ENCODE assay signal across 2 cellular contexts in the genomic region with DNA sequence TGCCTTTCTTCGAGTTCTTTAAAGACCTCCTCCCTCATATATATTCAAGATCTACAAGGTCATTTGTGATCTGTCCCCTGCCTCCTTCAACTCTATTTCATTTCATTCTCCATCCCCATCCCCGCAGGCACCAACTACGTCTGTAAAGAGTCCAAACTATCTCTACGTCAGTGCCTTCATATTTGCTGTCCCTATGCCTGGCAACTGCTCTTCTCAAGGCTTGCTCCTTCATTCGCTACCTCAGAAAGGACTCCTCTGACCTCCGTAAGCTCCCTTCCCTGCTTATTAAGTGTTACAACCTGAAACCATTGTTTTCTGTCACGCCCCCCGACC.
A peak's percentile ranks its signal among the peaks of the same experiment; 100 is the strongest.
TF ChIP-seq lines count a peak whose summit lies in the region.

No MANE protein-coding gene starts in this region.

TF ChIP-seq in GM12878, 131 proteins besides CTCF, POLR2A, EP300 and RAD21:
- TF ChIP-seq MXI1 (IDR thresholded peaks at IDR 0.05; ENCODE audit: low read depth, low read length) (no peak), ZNF274 (IDR thresholded peaks at IDR 0.05; ENCODE audit: insufficient read depth, insufficient read length) (no peak), POU2F2 (IDR thresholded peaks at IDR 0.05; ENCODE audit: borderline replicate concordance, low read depth, low read length) (no peak), GABPA (IDR thresholded peaks at IDR 0.05; ENCODE audit: low read depth) (no peak), MEF2A (IDR thresholded peaks at IDR 0.05; ENCODE audit: insufficient read depth, low read depth, low read length) (no peak), NFIC (IDR thresholded peaks at IDR 0.05; ENCODE audit: low read depth, low read length) (no peak), SREBF1 (IDR thresholded peaks at IDR 0.05; ENCODE audit: low read length) (no peak)
- TF ChIP-seq, protein P1, sequence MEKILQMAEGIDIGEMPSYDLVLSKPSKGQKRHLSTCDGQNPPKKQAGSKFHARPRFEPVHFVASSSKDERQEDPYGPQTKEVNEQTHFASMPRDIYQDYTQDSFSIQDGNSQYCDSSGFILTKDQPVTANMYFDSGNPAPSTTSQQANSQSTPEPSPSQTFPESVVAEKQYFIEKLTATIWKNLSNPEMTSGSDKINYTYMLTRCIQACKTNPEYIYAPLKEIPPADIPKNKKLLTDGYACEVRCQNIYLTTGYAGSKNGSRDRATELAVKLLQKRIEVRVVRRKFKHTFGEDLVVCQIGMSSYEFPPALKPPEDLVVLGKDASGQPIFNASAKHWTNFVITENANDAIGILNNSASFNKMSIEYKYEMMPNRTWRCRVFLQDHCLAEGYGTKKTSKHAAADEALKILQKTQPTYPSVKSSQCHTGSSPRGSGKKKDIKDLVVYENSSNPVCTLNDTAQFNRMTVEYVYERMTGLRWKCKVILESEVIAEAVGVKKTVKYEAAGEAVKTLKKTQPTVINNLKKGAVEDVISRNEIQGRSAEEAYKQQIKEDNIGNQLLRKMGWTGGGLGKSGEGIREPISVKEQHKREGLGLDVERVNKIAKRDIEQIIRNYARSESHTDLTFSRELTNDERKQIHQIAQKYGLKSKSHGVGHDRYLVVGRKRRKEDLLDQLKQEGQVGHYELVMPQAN (conservative IDR thresholded peaks at IDR 0.05), result no peak
- TF ChIP-seq, protein P2, sequence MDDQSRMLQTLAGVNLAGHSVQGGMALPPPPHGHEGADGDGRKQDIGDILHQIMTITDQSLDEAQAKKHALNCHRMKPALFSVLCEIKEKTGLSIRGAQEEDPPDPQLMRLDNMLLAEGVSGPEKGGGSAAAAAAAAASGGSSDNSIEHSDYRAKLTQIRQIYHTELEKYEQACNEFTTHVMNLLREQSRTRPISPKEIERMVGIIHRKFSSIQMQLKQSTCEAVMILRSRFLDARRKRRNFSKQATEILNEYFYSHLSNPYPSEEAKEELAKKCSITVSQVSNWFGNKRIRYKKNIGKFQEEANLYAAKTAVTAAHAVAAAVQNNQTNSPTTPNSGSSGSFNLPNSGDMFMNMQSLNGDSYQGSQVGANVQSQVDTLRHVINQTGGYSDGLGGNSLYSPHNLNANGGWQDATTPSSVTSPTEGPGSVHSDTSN (IDR thresholded peaks at IDR 0.05; ENCODE audit: insufficient replicate concordance, low read depth, low read length), result no peak
- TF ChIP-seq, protein P3, sequence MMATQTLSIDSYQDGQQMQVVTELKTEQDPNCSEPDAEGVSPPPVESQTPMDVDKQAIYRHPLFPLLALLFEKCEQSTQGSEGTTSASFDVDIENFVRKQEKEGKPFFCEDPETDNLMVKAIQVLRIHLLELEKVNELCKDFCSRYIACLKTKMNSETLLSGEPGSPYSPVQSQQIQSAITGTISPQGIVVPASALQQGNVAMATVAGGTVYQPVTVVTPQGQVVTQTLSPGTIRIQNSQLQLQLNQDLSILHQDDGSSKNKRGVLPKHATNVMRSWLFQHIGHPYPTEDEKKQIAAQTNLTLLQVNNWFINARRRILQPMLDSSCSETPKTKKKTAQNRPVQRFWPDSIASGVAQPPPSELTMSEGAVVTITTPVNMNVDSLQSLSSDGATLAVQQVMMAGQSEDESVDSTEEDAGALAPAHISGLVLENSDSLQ (IDR thresholded peaks at IDR 0.05), result no peak

TF ChIP-seq in HepG2, 621 proteins besides CTCF, POLR2A, EP300 and RAD21:
- TF ChIP-seq, protein P4, sequence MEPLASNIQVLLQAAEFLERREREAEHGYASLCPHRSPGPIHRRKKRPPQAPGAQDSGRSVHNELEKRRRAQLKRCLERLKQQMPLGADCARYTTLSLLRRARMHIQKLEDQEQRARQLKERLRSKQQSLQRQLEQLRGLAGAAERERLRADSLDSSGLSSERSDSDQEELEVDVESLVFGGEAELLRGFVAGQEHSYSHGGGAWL (CRISPR knock-in tag; IDR thresholded peaks at IDR 0.05), result no peak
- TF ChIP-seq, protein P5, sequence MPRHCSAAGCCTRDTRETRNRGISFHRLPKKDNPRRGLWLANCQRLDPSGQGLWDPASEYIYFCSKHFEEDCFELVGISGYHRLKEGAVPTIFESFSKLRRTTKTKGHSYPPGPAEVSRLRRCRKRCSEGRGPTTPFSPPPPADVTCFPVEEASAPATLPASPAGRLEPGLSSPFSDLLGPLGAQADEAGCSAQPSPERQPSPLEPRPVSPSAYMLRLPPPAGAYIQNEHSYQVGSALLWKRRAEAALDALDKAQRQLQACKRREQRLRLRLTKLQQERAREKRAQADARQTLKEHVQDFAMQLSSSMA (CRISPR knock-in tag; IDR thresholded peaks at IDR 0.05), result 0 out of 2 replicates have a peak, but pooled peaks have one; percentile 53
- TF ChIP-seq BRD4 (CRISPR knock-in tag; IDR thresholded peaks at IDR 0.05), result no peak
- TF ChIP-seq, protein P6, sequence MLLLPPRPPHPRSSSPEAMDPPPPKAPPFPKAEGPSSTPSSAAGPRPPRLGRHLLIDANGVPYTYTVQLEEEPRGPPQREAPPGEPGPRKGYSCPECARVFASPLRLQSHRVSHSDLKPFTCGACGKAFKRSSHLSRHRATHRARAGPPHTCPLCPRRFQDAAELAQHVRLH (CRISPR knock-in tag; IDR thresholded peaks at IDR 0.05; ENCODE audit: borderline replicate concordance, low read depth), result no peak
- TF ChIP-seq ZNF235 (CRISPR knock-in tag; IDR thresholded peaks at IDR 0.05; ENCODE audit: borderline replicate concordance), result no peak
- no peak for TF ChIP-seq ZNF510 (CRISPR knock-in tag; IDR thresholded peaks at IDR 0.05; ENCODE audit: low read depth)
- TF ChIP-seq ZBTB7A (CRISPR knock-in tag; IDR thresholded peaks at IDR 0.05), result peak; percentile 39; the same call in 1 of the 2 replicates
- peak; percentile 24; the same call in 1 of the 2 replicates for TF ChIP-seq PAF1 (CRISPR knock-in tag; IDR thresholded peaks at IDR 0.05)
